15 cellular contexts compared by ENCODE assay signal in genomic region chr3:50626406-50626805, GRCh38. TPM values are rescaled to one million over a fixed set of nuclear protein-coding genes. Genes with fewer than 3 reads are reported as not detected.
DNase-seq lines count a peak whose midpoint lies in the region; ATAC-seq and TF ChIP-seq lines count a peak whose summit lies in the region.
"Had no signal": no experiment of that assay in that cellular context is flagged by ENCODE, and none has a peak within 500 bp of the region (broad histone marks: within the 10 kb centered on the region; RNA-seq: fewer than 3 reads in every experiment).

No MANE protein-coding gene starts in this region.

- H3K36me3 Mint-ChIP-seq in activated naive CD4-positive, alpha-beta T cell treated with anti-CD3 and anti-CD28 coated beads, Interleukin-2, amount 50 U/mL, for 72 hours, result peaks cover 6 to 40% of the 10 kb centered on the region in 2 donors
- peaks cover 99% of the 10 kb centered on the region for H3K36me3 Mint-ChIP-seq in dendritic cell treated with granulocyte-macrophage colony-stimulating factor and Interleukin-4, amounts not matched to agents 40 ng/mL and 50 ng/mL, for 4 days (ENCODE audit: low read depth)

- in situ Hi-C loops in G401 (cut with HindIII; ENCODE audit: low sequenced_read_pairs), result no loop called here

- H3K9ac ChIP-seq in skeletal muscle tissue (ENCODE audit: low read depth in 1 of 3, low read length in 3 of 3), result peak overlapping the region; percentile 16 to 87 (median 40)

- TF ChIP-seq CTCF in HL-60 (IDR thresholded peaks at IDR 0.05; ENCODE audit: insufficient read depth, low read length), result no peak

- DNase-seq in activated naive CD4-positive, alpha-beta T cell treated with anti-CD3 and anti-CD28 coated beads, Interleukin-2, amount 50 U/mL, for 72 hours (ENCODE audit: low spot score in 2 of 2), result no peak
- DNase-seq in activated naive CD4-positive, alpha-beta T cell treated with Interleukin-2 at 50 U/mL for 16 hours, result no peak
- DNase-seq in HL-60 (ENCODE audit: low read depth in 1 of 2, low spot score in 1 of 2) (no peak), dermis blood vessel endothelial cell (no peak), NCI-H774 (lab: John Stamatoyannopoulos, UW) (no peak), G401 (ENCODE audit: low spot score) (no peak)
- DNase-seq: GF-D8, head of caudate nucleus, islet precursor cell, NCI-H146, stomach had no signal

- H3K4me3 ChIP-seq in HL-60 (replicated peaks; ENCODE audit: insufficient read depth, low read length) (no peak overlapping the region), skeletal muscle tissue (ENCODE audit: low read length in 3 of 3) (peak overlapping the region in 1 of 3 donors; percentile 29)
- H3K4me3 ChIP-seq: stomach had no signal

- 0 out of 2 replicates have a peak overlapping the region, but pooled peaks have one; percentile 0 for H3K27ac ChIP-seq in HL-60 (replicated peaks)
- H3K27ac ChIP-seq in skeletal muscle tissue (ENCODE audit: low read depth, low read length), result peak overlapping the region; percentile 93
- H3K27ac ChIP-seq: VCaP had no signal

- no peaks in the 10 kb centered on the region for H3K9me3 Mint-ChIP-seq in activated naive CD4-positive, alpha-beta T cell treated with anti-CD3 and anti-CD28 coated beads, Interleukin-2, amount 50 U/mL, for 72 hours
- no peaks in the 10 kb centered on the region for H3K9me3 Mint-ChIP-seq in dendritic cell treated with granulocyte-macrophage colony-stimulating factor and Interleukin-4, amounts not matched to agents 40 ng/mL and 50 ng/mL, for 4 days
- H3K9me3 Mint-ChIP-seq: neural crest cell had no signal

- intact Hi-C loops in dendritic cell treated with granulocyte-macrophage colony-stimulating factor and Interleukin-4, amounts not matched to agents 40 ng/mL and 50 ng/mL, for 4 days (cut with micrococcal nuclease), result no loop called here

- peaks cover 98% of the 10 kb centered on the region for H3K4me1 Mint-ChIP-seq in dendritic cell treated with granulocyte-macrophage colony-stimulating factor and Interleukin-4, amounts not matched to agents 40 ng/mL and 50 ng/mL, for 4 days (ENCODE audit: low read depth)

- H3K9me3 ChIP-seq in skeletal muscle tissue (ENCODE audit: control insufficient read depth in 3 of 3, low read length in 3 of 3), result no peaks in the 10 kb centered on the region
- H3K9me3 ChIP-seq: stomach had no signal

- peak overlapping the region; percentile 37 for H3K4me3 Mint-ChIP-seq in dendritic cell treated with granulocyte-macrophage colony-stimulating factor and Interleukin-4, amounts not matched to agents 40 ng/mL and 50 ng/mL, for 4 days
- H3K4me3 Mint-ChIP-seq: neural crest cell had no signal

- H3K36me3 ChIP-seq in skeletal muscle tissue (ENCODE audit: control insufficient read depth in 3 of 3, insufficient read depth in 3 of 3, low read length in 3 of 3), result peaks cover 4 to 10% (median 6%) of the 10 kb centered on the region in 3 donors

- no peaks in the 10 kb centered on the region for H3K27me3 Mint-ChIP-seq in dendritic cell treated with granulocyte-macrophage colony-stimulating factor and Interleukin-4, amounts not matched to agents 40 ng/mL and 50 ng/mL, for 4 days

- no peak for ATAC-seq in activated naive CD4-positive, alpha-beta T cell treated with anti-CD3 and anti-CD28 coated beads, Interleukin-2, amount 50 U/mL, for 72 hours

- H3K27me3 ChIP-seq in HL-60 (ENCODE audit: insufficient read depth, poor library complexity, severe bottlenecking), result no peaks in the 10 kb centered on the region
- no peaks in the 10 kb centered on the region for H3K27me3 ChIP-seq in skeletal muscle tissue (ENCODE audit: control insufficient read depth in 3 of 3, insufficient read depth in 3 of 3, low read length in 3 of 3)
- H3K27me3 ChIP-seq: stomach had no signal

- H3K4me1 ChIP-seq in skeletal muscle tissue (ENCODE audit: control insufficient read depth in 3 of 3, insufficient read depth in 3 of 3, low read length in 3 of 3), result peaks cover 58 to 100% (median 74%) of the 10 kb centered on the region in 3 donors

- peak overlapping the region; percentile 77 to 84 for H3K27ac Mint-ChIP-seq in activated naive CD4-positive, alpha-beta T cell treated with anti-CD3 and anti-CD28 coated beads, Interleukin-2, amount 50 U/mL, for 72 hours
- peak overlapping the region; percentile 84 for H3K27ac Mint-ChIP-seq in dendritic cell treated with granulocyte-macrophage colony-stimulating factor and Interleukin-4, amounts not matched to agents 40 ng/mL and 50 ng/mL, for 4 days

RNA-seq across cellular contexts. Expression of gene MAPKAPK3, which starts 9.5 kb away (rescaled TPM):
- total RNA-seq in activated naive CD4-positive, alpha-beta T cell treated with anti-CD3 and anti-CD28 coated beads, Interleukin-2, amount 50 U/mL, for 72 hours, result 100 to 1,000 TPM in 1 of 2 donors, 10 to 100 TPM in 1; 94.3 to 153 TPM
- 20.9 TPM for total RNA-seq in skeletal muscle tissue
- 9.2 and 11.9 TPM in 2 replicates for total RNA-seq in dermis blood vessel endothelial cell
- total RNA-seq in G401 (2014; rRNA removed; shearing (Covaris generic)), result 99.1 and 108 TPM in 2 replicates

RNA-seq across cellular contexts. Expression of gene CISH, which starts 14.8 kb away (rescaled TPM):
- total RNA-seq in activated naive CD4-positive, alpha-beta T cell treated with anti-CD3 and anti-CD28 coated beads, Interleukin-2, amount 50 U/mL, for 72 hours, result 100 to 1,000 TPM; 222 to 258 TPM
- 4.7 TPM for total RNA-seq in skeletal muscle tissue
- 0.37 and 0.51 TPM in 2 replicates for total RNA-seq in dermis blood vessel endothelial cell
- 1.7 and 2.2 TPM in 2 replicates for total RNA-seq in G401 (2014; rRNA removed; shearing (Covaris generic))

RNA-seq across cellular contexts. Expression of gene DOCK3, which starts 48.3 kb away (rescaled TPM):
- 1 to 10 TPM; 4.1 to 4.8 TPM for total RNA-seq in activated naive CD4-positive, alpha-beta T cell treated with anti-CD3 and anti-CD28 coated beads, Interleukin-2, amount 50 U/mL, for 72 hours
- total RNA-seq in skeletal muscle tissue (0.52 TPM), dermis blood vessel endothelial cell (under 0.01 TPM in 1 of 2 replicates, not detected in the other)
- total RNA-seq in G401 (2014; rRNA removed; shearing (Covaris generic)), result 0.80 and 1.7 TPM in 2 replicates

RNA-seq across cellular contexts. Expression of gene HEMK1, which starts 57.1 kb away (rescaled TPM):
- 10 to 100 TPM; 69.7 to 74.6 TPM for total RNA-seq in activated naive CD4-positive, alpha-beta T cell treated with anti-CD3 and anti-CD28 coated beads, Interleukin-2, amount 50 U/mL, for 72 hours
- total RNA-seq in skeletal muscle tissue (7.8 TPM), dermis blood vessel endothelial cell (8.1 and 13.3 TPM in 2 replicates)
- 3.4 and 9.5 TPM in 2 replicates for total RNA-seq in G401 (2014; rRNA removed; shearing (Covaris generic))

RNA-seq across cellular contexts. Expression of gene C3orf18, which starts 58.9 kb away (rescaled TPM):
- total RNA-seq in activated naive CD4-positive, alpha-beta T cell treated with anti-CD3 and anti-CD28 coated beads, Interleukin-2, amount 50 U/mL, for 72 hours, result 10 to 100 TPM; 21.4 to 42.4 TPM
- 11.5 TPM for total RNA-seq in skeletal muscle tissue
- total RNA-seq in dermis blood vessel endothelial cell, result 2.7 and 3.6 TPM in 2 replicates
- 10.8 and 15.4 TPM in 2 replicates for total RNA-seq in G401 (2014; rRNA removed; shearing (Covaris generic))

Comparison
In these comparisons a context has a peak if more than half of its experiments do, and no peak if none do; other contexts are left out.
1. RNA of gene CISH, which starts 14.8 kb away (total RNA-seq): 222 to 258 TPM in activated naive CD4-positive, alpha-beta T cell treated with anti-CD3 and anti-CD28 coated beads, Interleukin-2, amount 50 U/mL, for 72 hours; 4.7 TPM in skeletal muscle tissue (single experiment), 1.7 to 2.2 TPM in G401 and 0.37 to 0.51 TPM in dermis blood vessel endothelial cell; every median in the first group is over 10 times any median in the second.